Comparison of ENCODE assay signal across 11 cellular contexts in genomic region chr16:20540603-20541316, GRCh38. TPM values are rescaled to one million over a fixed set of nuclear protein-coding genes. Genes with fewer than 3 reads are reported as not detected.
"Had no signal": no experiment of that assay in that cellular context is flagged by ENCODE, and none has a peak within 500 bp of the region (broad histone marks: within the 10 kb centered on the region; RNA-seq: fewer than 3 reads in every experiment).

No MANE protein-coding gene starts in this region.

RNA-seq across cellular contexts. Expression of gene ACSM2B, which starts 35.4 kb away (rescaled TPM):
- total RNA-seq: OCI-LY7, PC-3, PC-9, Peyer's patch, Right ventricle myocardium inferior, Right ventricle myocardium superior, RPMI7951, SJCRH30, SJSA1, SK-MEL-5 had no signal
- polyA plus RNA-seq: SK-N-SH had no signal
